21 cellular contexts compared by ENCODE assay signal in genomic region chr2:189555243-189555642, GRCh38. TPM values are rescaled to one million over a fixed set of nuclear protein-coding genes. Genes with fewer than 3 reads are reported as not detected.
A peak's percentile ranks its signal among the peaks of the same experiment; 100 is the strongest.
DNase-seq lines count a peak whose midpoint lies in the region; ATAC-seq and TF ChIP-seq lines count a peak whose summit lies in the region.
"Had no signal": no experiment of that assay in that cellular context is flagged by ENCODE, and none has a peak within 500 bp of the region (broad histone marks: within the 10 kb centered on the region; RNA-seq: fewer than 3 reads in every experiment).

No MANE protein-coding gene starts in this region.

- H3K9me3 Mint-ChIP-seq in Caco-2 (ENCODE audit: unreplicated experiment) = no peaks in the 10 kb centered on the region
- H3K9me3 Mint-ChIP-seq in T-helper 2 cell treated with Interferon-gamma antibody and Interleukin-4, amounts not matched to agents 5 μg/mL and 100 μg/mL, for 36 hours = no peaks in the 10 kb centered on the region
- H3K9me3 Mint-ChIP-seq: activated B cell treated with CpG ODN at 0.5 μM for 24 hours; activated CD4-positive, alpha-beta memory T cell treated with anti-CD3 and anti-CD28 coated beads for 36 hours had no signal

- peak; percentile 77 to 90 for DNase-seq in Caco-2
- DNase-seq in NCI-H226 = peak; percentile 36
- DNase-seq in colonic mucosa = no peak
- DNase-seq in mucosa of descending colon = peak in 1 of 3 donors; percentile 24
- DNase-seq in H7 = no peak
- DNase-seq in T-helper 2 cell treated with Interferon-gamma antibody and Interleukin-4, amounts not matched to agents 5 μg/mL and 100 μg/mL, for 36 hours (ENCODE audit: low spot score) = no peak
- DNase-seq: activated B cell treated with CpG ODN at 0.5 μM for 24 hours; activated CD4-positive, alpha-beta memory T cell treated with anti-CD3 and anti-CD28 coated beads for 36 hours; activated effector memory CD4-positive, alpha-beta T cell treated with anti-CD3 and anti-CD28 coated beads, Interleukin-2, amount 50 U/mL, for 16 hours; caudate nucleus; GDM1; glutamatergic neuron; left ventricle myocardium superior; NCI-H1694 treated with DMSO at 0.1 percent for 48 hours; NCI-H748 treated with DMSO at 0.1 percent for 48 hours; stimulated activated CD8-positive, alpha-beta memory T cell treated with anti-CD3 and anti-CD28 coated beads, Interleukin-4, amount 100 ng/mL, for 48 hours had no signal

- no peak overlapping the region for H3K4me3 ChIP-seq in Caco-2 (ENCODE audit: low read depth, low read length)
- no peak overlapping the region for H3K4me3 ChIP-seq in colonic mucosa
- no peak overlapping the region for H3K4me3 ChIP-seq in mucosa of descending colon
- H3K4me3 ChIP-seq in H7 (ENCODE audit: insufficient read depth, low read depth, low read length) = no peak overlapping the region
- H3K4me3 ChIP-seq: right atrium auricular region had no signal

- peaks cover 43% of the 10 kb centered on the region for H3K4me1 Mint-ChIP-seq in Caco-2 (ENCODE audit: low read depth, unreplicated experiment)
- peaks cover 17% of the 10 kb centered on the region for H3K4me1 Mint-ChIP-seq in T-helper 2 cell treated with Interferon-gamma antibody and Interleukin-4, amounts not matched to agents 5 μg/mL and 100 μg/mL, for 36 hours (ENCODE audit: low read depth)

- POLR2A ChIA-PET in Caco-2 (lab: Charles Lee) = interaction anchor here (1.0 to 2.4 kb wide), 2 partner anchors 18 to 25 kb away, joined by 3 to 14 read pairs; partner anchors contain the start of gene SLC40A1

- H3K9me3 ChIP-seq in Caco-2 (no peaks in the 10 kb centered on the region), colonic mucosa (no peaks in the 10 kb centered on the region), mucosa of descending colon (no peaks in the 10 kb centered on the region)
- H3K9me3 ChIP-seq: right atrium auricular region had no signal

- intact Hi-C loops in Caco-2 (cut with micrococcal nuclease; ENCODE audit: unreplicated experiment) = loop anchor here (1.0 to 2.0 kb wide), 5 partner anchors 13 to 88 kb away; partner anchors contain the start of gene SLC40A1
- intact Hi-C loops in colonic mucosa (cut with DNase I) = no loop called here
- intact Hi-C loops in mucosa of descending colon (cut with DNase I, micrococcal nuclease) = no loop called here

- H3K9ac ChIP-seq in colonic mucosa (ENCODE audit: low read depth in 2 of 2, low read length in 2 of 2) = no peak overlapping the region

- H3K36me3 Mint-ChIP-seq in Caco-2 (ENCODE audit: insufficient read depth, unreplicated experiment) = peaks cover 12% of the 10 kb centered on the region
- H3K36me3 Mint-ChIP-seq in T-helper 2 cell treated with Interferon-gamma antibody and Interleukin-4, amounts not matched to agents 5 μg/mL and 100 μg/mL, for 36 hours (ENCODE audit: low read depth) = no peaks in the 10 kb centered on the region
- H3K36me3 Mint-ChIP-seq: activated CD4-positive, alpha-beta memory T cell treated with anti-CD3 and anti-CD28 coated beads for 36 hours had no signal

- H3K27ac Mint-ChIP-seq in Caco-2 (ENCODE audit: unreplicated experiment) = peak overlapping the region; percentile 70
- no peak overlapping the region for H3K27ac Mint-ChIP-seq in T-helper 2 cell treated with Interferon-gamma antibody and Interleukin-4, amounts not matched to agents 5 μg/mL and 100 μg/mL, for 36 hours
- H3K27ac Mint-ChIP-seq: activated B cell treated with CpG ODN at 0.5 μM for 24 hours; activated CD4-positive, alpha-beta memory T cell treated with anti-CD3 and anti-CD28 coated beads for 36 hours had no signal

- H3K4me3 Mint-ChIP-seq in Caco-2 (ENCODE audit: unreplicated experiment) = peak overlapping the region; percentile 52
- no peak overlapping the region for H3K4me3 Mint-ChIP-seq in T-helper 2 cell treated with Interferon-gamma antibody and Interleukin-4, amounts not matched to agents 5 μg/mL and 100 μg/mL, for 36 hours
- H3K4me3 Mint-ChIP-seq: activated B cell treated with CpG ODN at 0.5 μM for 24 hours; activated CD4-positive, alpha-beta memory T cell treated with anti-CD3 and anti-CD28 coated beads for 36 hours had no signal

- H3K4me1 ChIP-seq in Caco-2 = peaks cover 85% of the 10 kb centered on the region
- H3K4me1 ChIP-seq in colonic mucosa = peaks cover 6% of the 10 kb centered on the region
- H3K4me1 ChIP-seq in mucosa of descending colon (ENCODE audit: low read depth) = peaks cover 18% of the 10 kb centered on the region

- ATAC-seq in mucosa of descending colon (peak; percentile 56), HG02571 (IDR thresholded peaks at IDR 0.05; ENCODE audit: unreplicated experiment) (no peak), GM21619 (IDR thresholded peaks at IDR 0.05; ENCODE audit: unreplicated experiment) (no peak)
- ATAC-seq: esophagus mucosa, left ventricle myocardium superior had no signal

- TF ChIP-seq CTCF in Caco-2 (IDR thresholded peaks at IDR 0.05; ENCODE audit: insufficient read depth in 1 of 2, low read depth in 1 of 2, low read length in 1 of 2, severe bottlenecking in 1 of 2, unreplicated experiment in 1 of 2) (no peak), colonic mucosa (IDR thresholded peaks at IDR 0.05) (no peak), mucosa of descending colon (IDR thresholded peaks at IDR 0.05) (no peak)

- H3K27ac ChIP-seq in colonic mucosa = peak overlapping the region; percentile 15
- H3K27ac ChIP-seq: HL-60, right atrium auricular region had no signal

- no TSS peak for BruUV-seq in Caco-2 (replicated peaks; lab: Mats Ljungman, UMichigan)

- H3K27me3 ChIP-seq in Caco-2 (replicated peaks; ENCODE audit: control insufficient read depth, insufficient read depth, low read length) (no peaks in the 10 kb centered on the region), colonic mucosa (no peaks in the 10 kb centered on the region), H7 (ENCODE audit: control insufficient read depth, insufficient read depth, low read length) (no peaks in the 10 kb centered on the region)
- H3K27me3 ChIP-seq: right atrium auricular region had no signal

- H3K36me3 ChIP-seq in Caco-2 (ENCODE audit: control insufficient read depth, insufficient read depth, low read length) (no peaks in the 10 kb centered on the region), colonic mucosa (no peaks in the 10 kb centered on the region), mucosa of descending colon (ENCODE audit: low read depth) (no peaks in the 10 kb centered on the region), H7 (replicated peaks; ENCODE audit: control insufficient read depth, insufficient read depth, low read length) (no peaks in the 10 kb centered on the region)
- H3K36me3 ChIP-seq: right atrium auricular region had no signal

- CTCF ChIA-PET in Caco-2 (lab: Charles Lee) = interaction anchor here (0.9 kb wide), 1 partner anchor 74 kb away, joined by 4 read pairs; no protein-coding TSS in a partner anchor

- no peaks in the 10 kb centered on the region for H3K27me3 Mint-ChIP-seq in Caco-2 (ENCODE audit: insufficient read depth, unreplicated experiment)
- peaks cover 4% of the 10 kb centered on the region for H3K27me3 Mint-ChIP-seq in T-helper 2 cell treated with Interferon-gamma antibody and Interleukin-4, amounts not matched to agents 5 μg/mL and 100 μg/mL, for 36 hours (ENCODE audit: low read depth)
- H3K27me3 Mint-ChIP-seq: activated CD4-positive, alpha-beta memory T cell treated with anti-CD3 and anti-CD28 coated beads for 36 hours had no signal

RNA-seq across cellular contexts. Expression of gene SLC40A1, which starts 25.3 kb away (rescaled TPM):
- total RNA-seq in Caco-2 (2022) = 78.1 and 109 TPM in 2 replicates
- 100 to 1,000 TPM in 1 of 2 donors, 10 to 100 TPM in 1; 43.6 to 183 TPM for total RNA-seq in colonic mucosa
- total RNA-seq in mucosa of descending colon = 100 to 1,000 TPM in 2 of 3 donors, 10 to 100 TPM in 1; 95.4 to 212 (median 155) TPM
- total RNA-seq in H7 (2014; rRNA removed; shearing (Covaris generic)) = 0.55 and 1.9 TPM in 2 replicates

Comparison
In these comparisons a context has a peak if more than half of its experiments do, and no peak if none do; other contexts are left out.
1. DNase-seq: peak in Caco-2 (2 of 2) and NCI-H226 (single experiment); none in colonic mucosa (single experiment), H7 (single experiment) and T-helper 2 cell treated with Interferon-gamma antibody and Interleukin-4, amounts not matched to agents 5 μg/mL and 100 μg/mL, for 36 hours (single experiment).
2. RNA of gene SLC40A1, which starts 25.3 kb away (total RNA-seq): 43.6 to 183 TPM in colonic mucosa, 95.4 to 212 TPM in mucosa of descending colon and 78.1 to 109 TPM in Caco-2; 0.55 to 1.9 TPM in H7; every median in the first group is over 10 times any median in the second.